ENCODE assay signal across 14 cellular contexts in genomic region chr20:47198254-47198671, GRCh38.
DNase-seq lines count a peak whose midpoint lies in the region; ATAC-seq, FAIRE-seq and TF ChIP-seq lines count a peak whose summit lies in the region.
"Had no signal": no experiment of that assay in that cellular context is flagged by ENCODE, and none has a peak within 500 bp of the region (broad histone marks: within the 10 kb centered on the region; RNA-seq: fewer than 3 reads in every experiment).

No MANE protein-coding gene starts in this region.

- SMC1A ChIA-PET in GM12878 (lab: Charles Lee; ENCODE audit: uncharacterized antibody, unreplicated experiment) = interaction anchor here (0.6 to 7.1 kb wide), 18 partner anchors 9 to 466 kb away, joined by 3 to 140 read pairs (median 4); partner anchors contain the start of gene ZMYND8

- no peak overlapping the region for H2AFZ ChIP-seq in HCT116 (ENCODE audit: low read depth, low read length, poor library complexity, severe bottlenecking)
- no peak overlapping the region for H2AFZ ChIP-seq in GM12878 (ENCODE audit: control insufficient read depth, low read depth, low read length)

- H4K20me1 ChIP-seq in HCT116 (ENCODE audit: insufficient read depth) (no peaks in the 10 kb centered on the region), GM12878 (ENCODE audit: control insufficient read depth, insufficient read depth) (no peaks in the 10 kb centered on the region)

- CTCF ChIA-PET in HCT116 (lab: Charles Lee) = interaction anchor here (1.4 to 4.5 kb wide), 2 partner anchors 185 to 422 kb away, joined by 4 to 78 read pairs; no protein-coding TSS in a partner anchor
- CTCF ChIA-PET in GM12878 (lab: Yijun Ruan, JAX) = interaction anchor here (0.6 to 16.9 kb wide), 19 partner anchors 9 to 1422 kb away, joined by 3 to 326 read pairs (median 4); no protein-coding TSS in a partner anchor
- CTCF ChIA-PET in A673 (lab: Charles Lee) = no interaction called here

- no peaks in the 10 kb centered on the region for H3K79me2 ChIP-seq in HCT116 (ENCODE audit: insufficient read depth, low read length)
- H3K79me2 ChIP-seq in GM12878 (ENCODE audit: control insufficient read depth, insufficient read depth, low read length) = no peaks in the 10 kb centered on the region

- TF ChIP-seq POLR2A in HCT116 (IDR thresholded peaks at IDR 0.05; ENCODE audit: borderline replicate concordance, extremely low read depth, insufficient read depth, insufficient read length) = no peak
- no peak for TF ChIP-seq POLR2A in GM12878 (IDR thresholded peaks at IDR 0.05; ENCODE audit: low read depth, low read length)

- H3K4me1 ChIP-seq in HCT116 (ENCODE audit: control insufficient read depth in 1 of 2, insufficient read depth in 2 of 2, low read length in 2 of 2) (peaks cover 29 to 62% of the 10 kb centered on the region in 2 experiments), GM12878 (ENCODE audit: control insufficient read depth, insufficient read depth, low read length) (peaks cover 17% of the 10 kb centered on the region), A673 (ENCODE audit: insufficient read depth, low read length, poor library complexity, severe bottlenecking) (no peaks in the 10 kb centered on the region)

- BruUV-seq in HCT116 (replicated peaks; lab: Mats Ljungman, UMichigan) = no TSS peak
- BruUV-seq in GM12878 (replicated peaks; lab: Mats Ljungman, UMichigan) = no TSS peak
- no TSS peak for BruUV-seq in A673 (replicated peaks; lab: Mats Ljungman, UMichigan)

- 2% methylated on average over 3 of the region's 3 CpGs for WGBS in GM12878 (ENCODE audit: insufficient coverage, insufficient replicate concordance, low lambda C conversion rate, missing lambda C conversion rate)

- H3K4me2 ChIP-seq in HCT116 (ENCODE audit: low read length) = peak overlapping the region; percentile 22
- H3K4me2 ChIP-seq in GM12878 (ENCODE audit: control insufficient read depth, insufficient read depth) = peak overlapping the region; percentile 63

- H3K9me3 ChIP-seq in HCT116 (ENCODE audit: control insufficient read depth in 1 of 2, insufficient read depth in 1 of 2, low read depth in 1 of 2, low read length in 2 of 2) = no peaks in the 10 kb centered on the region
- H3K9me3 ChIP-seq in GM12878 (replicated peaks; ENCODE audit: control insufficient read depth, insufficient read depth, low read length) = no peaks in the 10 kb centered on the region
- H3K9me3 ChIP-seq in A673 (ENCODE audit: low read depth, low read length, poor library complexity, severe bottlenecking) = no peaks in the 10 kb centered on the region
- H3K9me3 ChIP-seq: ovary, thoracic aorta had no signal

- H3K9ac ChIP-seq in HCT116 (ENCODE audit: low read length) (no peak overlapping the region), GM12878 (ENCODE audit: control insufficient read depth, insufficient read depth, low read length) (no peak overlapping the region)

- ATAC-seq in HCT116 (no peak), GM12878 (peak; percentile 76), GM18867 (IDR thresholded peaks at IDR 0.05; ENCODE audit: unreplicated experiment) (no peak), HG03442 (IDR thresholded peaks at IDR 0.05; ENCODE audit: unreplicated experiment) (no peak)

- no peak overlapping the region for H3K4me3 ChIP-seq in GM12865 (ENCODE audit: low read depth, low read length)
- H3K4me3 ChIP-seq in HCT116 (replicated peaks in 1 of 2; ENCODE audit: low read depth in 1 of 2, low read length in 2 of 2) = no peak overlapping the region
- no peak overlapping the region for H3K4me3 ChIP-seq in GM12878
- H3K4me3 ChIP-seq in A673 (ENCODE audit: low read depth, low read length, poor library complexity, severe bottlenecking) = no peak overlapping the region
- H3K4me3 ChIP-seq: ovary, thoracic aorta had no signal

- H3K36me3 ChIP-seq in HCT116 (ENCODE audit: control insufficient read depth in 1 of 2, insufficient read depth in 2 of 2, low read length in 2 of 2) (no peaks in the 10 kb centered on the region), GM12878 (ENCODE audit: control insufficient read depth in 2 of 2, insufficient read depth in 2 of 2, low read length in 1 of 2) (no peaks in the 10 kb centered on the region), A673 (ENCODE audit: insufficient read depth, low read length, poor library complexity, severe bottlenecking) (no peaks in the 10 kb centered on the region)
- H3K36me3 ChIP-seq: ovary, thoracic aorta had no signal

- TF ChIP-seq CTCF in GM12865 (IDR thresholded peaks at IDR 0.05; ENCODE audit: insufficient read depth, low read depth, low read length, missing control alignments) = no peak
- TF ChIP-seq CTCF in HCT116 (IDR thresholded peaks at IDR 0.05 in 2 of 3, conservative IDR thresholded peaks at IDR 0.05 in 1 of 3; ENCODE audit: borderline replicate concordance in 1 of 3, insufficient read depth in 1 of 3, low read depth in 2 of 3, low read length in 2 of 3) = no peak
- TF ChIP-seq CTCF in GM12878 (IDR thresholded peaks at IDR 0.05 in 2 of 3, conservative IDR thresholded peaks at IDR 0.05 in 1 of 3; ENCODE audit: control insufficient read depth in 2 of 3, extremely low read depth in 1 of 3, insufficient read depth in 1 of 3, low read depth in 3 of 3, low read length in 3 of 3) = no peak
- no peak for TF ChIP-seq CTCF in A673 (conservative IDR thresholded peaks at IDR 0.05; ENCODE audit: low read depth, low read length)

- TF ChIP-seq EP300 in GM12878 (IDR thresholded peaks at IDR 0.05; ENCODE audit: borderline replicate concordance in 1 of 2, control insufficient read depth in 1 of 2, low read depth in 2 of 2, low read length in 2 of 2) = no peak

- DNase-seq in GM12865 (ENCODE audit: low read depth) = peak; percentile 58
- DNase-seq in HCT116 (ENCODE audit: low read depth, low spot score) = no peak
- peak; percentile 27 for DNase-seq in GM12878 (ENCODE audit: low read depth, low spot score)
- DNase-seq in stimulated activated CD4-positive, alpha-beta T cell treated with anti-CD3 and anti-CD28 coated beads, Interleukin-2, amount 100 ng/mL, for 24 hours = peak; percentile 53 to 62
- no peak for DNase-seq in A673 (ENCODE audit: low spot score)
- DNase-seq: activated gamma-delta T cell treated with Interleukin-2 at 50 U/mL for 16 hours, midbrain, NCI-H1092 treated with DMSO at 0.1 percent for 48 hours, NCI-H510A treated with DMSO at 0.1 percent for 48 hours, ovary had no signal

- POLR2A ChIA-PET in HCT116 (lab: Charles Lee) = no interaction called here
- POLR2A ChIA-PET in GM12878 (lab: Charles Lee) = interaction anchor here (2.1 kb wide), 1 partner anchor 77 kb away, joined by 5 read pairs; no protein-coding TSS in a partner anchor
- POLR2A ChIA-PET in A673 (lab: Charles Lee; ENCODE audit: low non-redundant PET) = no interaction called here

- H3K27me3 ChIP-seq in HCT116 (ENCODE audit: insufficient read depth, low read length) (no peaks in the 10 kb centered on the region), GM12878 (replicated peaks in 1 of 2; ENCODE audit: control insufficient read depth in 2 of 2, insufficient read depth in 2 of 2, low read length in 1 of 2) (no peaks in the 10 kb centered on the region), A673 (replicated peaks; ENCODE audit: insufficient read depth, low read depth, low read length, poor library complexity) (no peaks in the 10 kb centered on the region)
- H3K27me3 ChIP-seq: ovary had no signal

- peak; percentile 49 for FAIRE-seq in GM12878 (lab: Jason Lieb, UNC)
- FAIRE-seq: HTR-8/SVneo had no signal

- RAD21 ChIA-PET in HCT116 (lab: Charles Lee; ENCODE audit: low non-redundant PET in 1 of 2, low total read pairs in 2 of 2, uncharacterized antibody in 2 of 2, unreplicated experiment in 2 of 2) = interaction anchor here in 1 of 2 experiments (2.5 kb wide), 1 partner anchor 186 kb away, joined by 6 read pairs; no protein-coding TSS in a partner anchor
- RAD21 ChIA-PET in GM12878 (lab: Charles Lee; ENCODE audit: unreplicated experiment) = interaction anchor here (0.8 to 5.9 kb wide), 14 partner anchors 21 to 465 kb away, joined by 3 to 141 read pairs (median 5); partner anchors contain the start of gene ZMYND8

- H3K27ac ChIP-seq in HCT116 (ENCODE audit: low read depth, low read length) (no peak overlapping the region), GM12878 (ENCODE audit: control insufficient read depth, insufficient read depth) (no peak overlapping the region), A673 (ENCODE audit: low read depth, low read length, poor library complexity, severe bottlenecking) (no peak overlapping the region)
- H3K27ac ChIP-seq: ovary, thoracic aorta had no signal

- intact Hi-C loops in HCT116 (cut with micrococcal nuclease) (loop anchor here (5.0 kb wide), 2 partner anchors 74 to 1424 kb away; no protein-coding TSS in a partner anchor), GM12878 (cut with micrococcal nuclease; ENCODE audit: unreplicated experiment) (loop anchor here (5.0 to 10.0 kb wide), 2 partner anchors 74 to 443 kb away; no protein-coding TSS in a partner anchor), A673 (cut with micrococcal nuclease; ENCODE audit: unreplicated experiment) (loop anchor here (10.0 kb wide), 1 partner anchor 417 kb away; no protein-coding TSS in a partner anchor)

- no peaks in the 10 kb centered on the region for H3K9me2 ChIP-seq in HCT116 (ENCODE audit: insufficient read depth)

- TF ChIP-seq RAD21 in HCT116 (IDR thresholded peaks at IDR 0.05; ENCODE audit: low read depth) (no peak), GM12878 (IDR thresholded peaks at IDR 0.05; ENCODE audit: insufficient read depth, low read depth, low read length) (no peak)

- in situ Hi-C loops in GM12878 (cut with MboI) = loop anchor here (5.0 kb wide), 1 partner anchor 184 kb away; no protein-coding TSS in a partner anchor

TF ChIP-seq in HCT116, 20 proteins besides CTCF, POLR2A, EP300 and RAD21:
- TF ChIP-seq SRF (IDR thresholded peaks at IDR 0.05; ENCODE audit: low read depth) (no peak), SIN3A (IDR thresholded peaks at IDR 0.05; ENCODE audit: low read depth) (no peak), EZH2phosphoT487 (IDR thresholded peaks at IDR 0.05; ENCODE audit: borderline replicate concordance) (no peak), SP1 (IDR thresholded peaks at IDR 0.05; ENCODE audit: low read depth) (no peak)

TF ChIP-seq in GM12878, 131 proteins besides CTCF, POLR2A, EP300 and RAD21 (continues in another document):
- TF ChIP-seq ZNF24 (IDR thresholded peaks at IDR 0.05) (0 out of 2 replicates have a peak, but pooled peaks have one; percentile 15), EGR1 (IDR thresholded peaks at IDR 0.05; ENCODE audit: borderline replicate concordance in 1 of 2, low read depth in 2 of 2, low read length in 2 of 2) (no peak), CHD4 (IDR thresholded peaks at IDR 0.05) (0 out of 2 replicates have a peak, but pooled peaks have one; percentile 74), IKZF2 (IDR thresholded peaks at IDR 0.05) (peak; percentile 9 to 38; a peak in 1 of 4 replicates), CREM (IDR thresholded peaks at IDR 0.05; ENCODE audit: low read depth) (0 out of 2 replicates have a peak, but pooled peaks have one; percentile 16), ZSCAN29 (IDR thresholded peaks at IDR 0.05) (no peak), FOXK2 (IDR thresholded peaks at IDR 0.05) (no peak), PAX5 (IDR thresholded peaks at IDR 0.05; ENCODE audit: borderline replicate concordance, low read depth, low read length) (no peak)

Comparison
In these comparisons a context has a peak if more than half of its experiments do, and no peak if none do; other contexts are left out.
1. DNase-seq: peak in GM12865 (single experiment), GM12878 (single experiment) and stimulated activated CD4-positive, alpha-beta T cell treated with anti-CD3 and anti-CD28 coated beads, Interleukin-2, amount 100 ng/mL, for 24 hours (2 of 2); none in HCT116 (single experiment) and A673 (single experiment).